2 cellular contexts compared by ENCODE assay signal in genomic region chr11:33747969-33748368, GRCh38.
A peak's percentile ranks its signal among the peaks of the same experiment; 100 is the strongest.
TF ChIP-seq lines count a peak whose summit lies in the region.

No MANE protein-coding gene starts in this region.

TF ChIP-seq in HEK293, 187 proteins besides CTCF, POLR2A, EP300 and RAD21:
- TF ChIP-seq, protein P1, sequence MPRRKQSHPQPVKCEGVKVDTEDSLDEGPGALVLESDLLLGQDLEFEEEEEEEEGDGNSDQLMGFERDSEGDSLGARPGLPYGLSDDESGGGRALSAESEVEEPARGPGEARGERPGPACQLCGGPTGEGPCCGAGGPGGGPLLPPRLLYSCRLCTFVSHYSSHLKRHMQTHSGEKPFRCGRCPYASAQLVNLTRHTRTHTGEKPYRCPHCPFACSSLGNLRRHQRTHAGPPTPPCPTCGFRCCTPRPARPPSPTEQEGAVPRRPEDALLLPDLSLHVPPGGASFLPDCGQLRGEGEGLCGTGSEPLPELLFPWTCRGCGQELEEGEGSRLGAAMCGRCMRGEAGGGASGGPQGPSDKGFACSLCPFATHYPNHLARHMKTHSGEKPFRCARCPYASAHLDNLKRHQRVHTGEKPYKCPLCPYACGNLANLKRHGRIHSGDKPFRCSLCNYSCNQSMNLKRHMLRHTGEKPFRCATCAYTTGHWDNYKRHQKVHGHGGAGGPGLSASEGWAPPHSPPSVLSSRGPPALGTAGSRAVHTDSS (tag by site-specific recombination; IDR thresholded peaks at IDR 0.05), result no peak
- TF ChIP-seq ZNF274 (IDR thresholded peaks at IDR 0.05; ENCODE audit: low read length), result no peak
- TF ChIP-seq ZNF274 (tag by site-specific recombination; IDR thresholded peaks at IDR 0.05; ENCODE audit: borderline replicate concordance), result no peak
- TF ChIP-seq, protein P2, sequence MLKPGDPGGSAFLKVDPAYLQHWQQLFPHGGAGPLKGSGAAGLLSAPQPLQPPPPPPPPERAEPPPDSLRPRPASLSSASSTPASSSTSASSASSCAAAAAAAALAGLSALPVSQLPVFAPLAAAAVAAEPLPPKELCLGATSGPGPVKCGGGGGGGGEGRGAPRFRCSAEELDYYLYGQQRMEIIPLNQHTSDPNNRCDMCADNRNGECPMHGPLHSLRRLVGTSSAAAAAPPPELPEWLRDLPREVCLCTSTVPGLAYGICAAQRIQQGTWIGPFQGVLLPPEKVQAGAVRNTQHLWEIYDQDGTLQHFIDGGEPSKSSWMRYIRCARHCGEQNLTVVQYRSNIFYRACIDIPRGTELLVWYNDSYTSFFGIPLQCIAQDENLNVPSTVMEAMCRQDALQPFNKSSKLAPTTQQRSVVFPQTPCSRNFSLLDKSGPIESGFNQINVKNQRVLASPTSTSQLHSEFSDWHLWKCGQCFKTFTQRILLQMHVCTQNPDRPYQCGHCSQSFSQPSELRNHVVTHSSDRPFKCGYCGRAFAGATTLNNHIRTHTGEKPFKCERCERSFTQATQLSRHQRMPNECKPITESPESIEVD (tag by site-specific recombination; IDR thresholded peaks at IDR 0.05), result peak; percentile 38; the same call in 1 of the 2 replicates
TF ChIP-seq in HEK293: peak in this region for 1.

TF ChIP-seq in endothelial cell of umbilical vein, 7 proteins besides CTCF, POLR2A, EP300 and RAD21 (continued from another document):
- TF ChIP-seq MAX (IDR thresholded peaks at IDR 0.05; ENCODE audit: insufficient read depth, insufficient read length) (no peak), EZH2 (IDR thresholded peaks at IDR 0.05; ENCODE audit: borderline replicate concordance, low read depth, low read length, severe bottlenecking) (no peak), GATA2 (IDR thresholded peaks at IDR 0.05; ENCODE audit: insufficient read depth, insufficient read length, low read depth, low read length) (no peak), POLR2AphosphoS5 (IDR thresholded peaks at IDR 0.05; ENCODE audit: insufficient read depth, low read depth, low read length) (no peak)
TF ChIP-seq in endothelial cell of umbilical vein: peak in this region for 0.
